ENCODE assay signal across 13 cellular contexts in genomic region chr6:33329058-33329457, GRCh38.
"Had no signal": no experiment of that assay in that cellular context is flagged by ENCODE, and none has a peak within 500 bp of the region (broad histone marks: within the 10 kb centered on the region; RNA-seq: fewer than 3 reads in every experiment).

No MANE protein-coding gene starts in this region.

- H3K4me3 ChIP-seq: adrenal gland, colonic mucosa, tibial nerve had no signal

- DNase-seq: activated CD4-positive, alpha-beta T cell treated with anti-CD3 and anti-CD28 coated beads, Interleukin-2, amount 50 U/mL, for 1 hour; activated CD4-positive, CD25-positive, alpha-beta regulatory T cell; activated naive CD4-positive, alpha-beta T cell treated with anti-CD3 and anti-CD28 coated beads, Interleukin-2, amount 50 U/mL, for 16 hours; adrenal gland; colonic mucosa; effector memory CD4-positive, alpha-beta T cell; erythroblast; hippocampal formation; kidney glomerular epithelial cell; small intestine had no signal

- H3K9me3 ChIP-seq: adrenal gland, colonic mucosa, neutrophil, tibial nerve had no signal

- H3K27ac ChIP-seq: adrenal gland, colonic mucosa, neutrophil, tibial nerve had no signal

- H3K27me3 ChIP-seq: adrenal gland, colonic mucosa, neutrophil, tibial nerve had no signal

- ATAC-seq: stimulated activated effector memory CD8-positive, alpha-beta T cell treated with anti-CD3 and anti-CD28 coated beads, Interleukin-12 subunit alpha, Interleukin-12 subunit beta, amount 100 ng/mL, for 72 hours had no signal

- FAIRE-seq: small intestine had no signal

- H3K36me3 ChIP-seq: adrenal gland, colonic mucosa, neutrophil, tibial nerve had no signal
